In genomic region chr11:123490527-123490926, GRCh38 we compare ENCODE assay signal across 18 cellular contexts.
DNase-seq lines count a peak whose midpoint lies in the region; FAIRE-seq and TF ChIP-seq lines count a peak whose summit lies in the region.
"Had no signal": no experiment of that assay in that cellular context is flagged by ENCODE, and none has a peak within 500 bp of the region (broad histone marks: within the 10 kb centered on the region; RNA-seq: fewer than 3 reads in every experiment).

No MANE protein-coding gene starts in this region.

- H3K36me3 ChIP-seq in BE2C = no peaks in the 10 kb centered on the region
- no peaks in the 10 kb centered on the region; a peak in 1 of 8 replicates for H3K36me3 ChIP-seq in H1 (ENCODE audit: control insufficient read depth in 2 of 4, insufficient read depth in 4 of 4, low read length in 3 of 4)
- H3K36me3 ChIP-seq in vagina = no peaks in the 10 kb centered on the region

- H3K27me3 ChIP-seq in BE2C (no peaks in the 10 kb centered on the region), H1 (replicated peaks in 1 of 4; ENCODE audit: control insufficient read depth in 3 of 4, extremely low read depth in 1 of 4, insufficient read depth in 3 of 4, low read length in 3 of 4) (no peaks in the 10 kb centered on the region), vagina (no peaks in the 10 kb centered on the region)

- H4K8ac ChIP-seq in H1 (ENCODE audit: extremely low read depth, insufficient read depth, low read length) = no peak overlapping the region

- CTCF ChIA-PET in H1 (lab: Charles Lee; ENCODE audit: partially characterized antibody) = interaction anchor here (0.6 to 4.4 kb wide), 13 partner anchors 9 to 327 kb away, joined by 3 to 14 read pairs (median 4); no protein-coding TSS in a partner anchor

- H4K20me1 ChIP-seq in H1 (replicated peaks in 1 of 2; ENCODE audit: control insufficient read depth in 1 of 2, insufficient read depth in 2 of 2, low read length in 2 of 2) = no peaks in the 10 kb centered on the region

- H2AFZ ChIP-seq in H1 (ENCODE audit: low read length) = no peak overlapping the region
- H2AFZ ChIP-seq: GM23248 had no signal

- H4K91ac ChIP-seq in H1 (replicated peaks; ENCODE audit: insufficient read length, low read length) = no peak overlapping the region

- peak overlapping the region; percentile 82; the same call in 1 of the 2 replicates for H2AK5ac ChIP-seq in H1 (ENCODE audit: low read depth, low read length)

- no peak overlapping the region for H3K9ac ChIP-seq in H1 (replicated peaks in 1 of 4; ENCODE audit: extremely low read depth in 1 of 4, low read depth in 3 of 4, low read length in 3 of 4)
- H3K9ac ChIP-seq: GM23248 had no signal

- intact Hi-C loops in vagina (cut with DNase I) = loop anchor here (5.0 kb wide), 1 partner anchor 458 kb away; no protein-coding TSS in a partner anchor

- peak; percentile 23 to 32; a peak in 2 of 4 replicates for TF ChIP-seq RAD21 in H1 (IDR thresholded peaks at IDR 0.05 in 1 of 2, conservative IDR thresholded peaks at IDR 0.05 in 1 of 2; ENCODE audit: low read depth in 2 of 2, low read length in 2 of 2)

- H3K4me1 ChIP-seq in BE2C = no peaks in the 10 kb centered on the region
- peaks cover 7 to 21% (median 16%) of the 10 kb centered on the region in 4 experiments for H3K4me1 ChIP-seq in H1 (replicated peaks in 1 of 4; ENCODE audit: control insufficient read depth in 3 of 4, insufficient read depth in 4 of 4, low read length in 3 of 4)
- no peaks in the 10 kb centered on the region for H3K4me1 ChIP-seq in vagina

- H2BK12ac ChIP-seq in H1 (ENCODE audit: low read depth, low read length) = no peak overlapping the region

- H3K14ac ChIP-seq in H1 (ENCODE audit: insufficient read length) = no peak overlapping the region

- H3K9me3 ChIP-seq in BE2C (no peaks in the 10 kb centered on the region), H1 (ENCODE audit: insufficient read depth in 2 of 2, low read depth in 1 of 2, low read length in 1 of 2) (no peaks in the 10 kb centered on the region), vagina (no peaks in the 10 kb centered on the region)

- TF ChIP-seq CTCF in BE2C (IDR thresholded peaks at IDR 0.05; ENCODE audit: low read depth, low read length) (peak; percentile 14; the same call in 1 of the 2 replicates), NB4 (IDR thresholded peaks at IDR 0.05; ENCODE audit: low read depth, low read length) (peak; percentile 15), H1 (IDR thresholded peaks at IDR 0.05; ENCODE audit: control extremely low read depth in 1 of 3, insufficient read depth in 1 of 3, low read depth in 1 of 3, low read length in 3 of 3) (peak in 2 of 3 experiments; percentile 23 to 40; a peak in 3 of 4 replicates), vagina (IDR thresholded peaks at IDR 0.05) (no peak)

- no peak for DNase-seq in BE2C
- no peak for DNase-seq in GM12892 (ENCODE audit: insufficient read length)
- no peak for DNase-seq in NB4 (ENCODE audit: low read depth)
- no peak for DNase-seq in H1 (ENCODE audit: low read depth in 1 of 2, low spot score in 2 of 2)
- no peak for DNase-seq in vagina (ENCODE audit: extremely low spot score in 2 of 2)
- no peak for DNase-seq in UCSD-AML1 (lab: John Stamatoyannopoulos, UW; ENCODE audit: unreplicated experiment)
- no peak for DNase-seq in inferior parietal cortex (ENCODE audit: extremely low spot score)
- DNase-seq in HCEC 1CT = no peak
- DNase-seq: AML-193; CD4-positive, CD25-positive, alpha-beta regulatory T cell; DMS79 treated with DMSO at 0.1 percent for 48 hours; GM23248; NCI-H1417; NCI-H1930; NCI-H2171; NCI-H446 treated with DMSO at 0.1 percent for 48 hours; NCI-H82 had no signal

- FAIRE-seq in GM12892 (lab: Jason Lieb, UNC) (peak; percentile 38), H1 (lab: Jason Lieb, UNC) (no peak)
- FAIRE-seq: A204.1 had no signal

- no peak overlapping the region for H3K18ac ChIP-seq in H1 (ENCODE audit: extremely low read depth, low read length)

- no peak overlapping the region for H3K4me2 ChIP-seq in H1 (ENCODE audit: insufficient read depth in 1 of 2, low read depth in 2 of 2, low read length in 2 of 2)

- no peak overlapping the region for H3K23ac ChIP-seq in H1 (ENCODE audit: insufficient read length)

- TF ChIP-seq EP300 in H1 (IDR thresholded peaks at IDR 0.05; ENCODE audit: borderline replicate concordance in 1 of 2, low read depth in 2 of 2, low read length in 2 of 2) = no peak

- 85% methylated on average over 2 of the region's 2 CpGs; no CpG with 5 or more reads in 1 of the 2 experiments for WGBS in H1 (ENCODE audit: extremely low coverage in 1 of 2, insufficient coverage in 1 of 2, insufficient read length in 1 of 2, insufficient replicate concordance in 2 of 2, low coverage in 1 of 2, low lambda C conversion rate in 2 of 2, missing lambda C conversion rate in 1 of 2), 2 experiments

- POLR2A ChIA-PET in H1 (lab: Charles Lee; ENCODE audit: partially characterized antibody) = no interaction called here

- no peak overlapping the region for H3K4ac ChIP-seq in H1 (replicated peaks; ENCODE audit: insufficient read length, low read depth, low read length)

- no peak overlapping the region for H2BK120ac ChIP-seq in H1 (replicated peaks; ENCODE audit: low read depth, low read length)

- no peaks in the 10 kb centered on the region for H3K79me1 ChIP-seq in H1 (ENCODE audit: low read depth, low read length)

- TF ChIP-seq POLR2A in GM12892 (IDR thresholded peaks at IDR 0.05; ENCODE audit: low read depth, low read length) = no peak
- no peak for TF ChIP-seq POLR2A in NB4 (IDR thresholded peaks at IDR 0.05; ENCODE audit: extremely low read depth, insufficient read length)
- TF ChIP-seq POLR2A in H1 (IDR thresholded peaks at IDR 0.05; ENCODE audit: control extremely low read depth in 1 of 2, low read depth in 2 of 2, low read length in 2 of 2) = no peak
- no peak for TF ChIP-seq POLR2A in vagina (IDR thresholded peaks at IDR 0.05)

- peak overlapping the region; percentile 66; the same call in 1 of the 2 replicates for H2BK20ac ChIP-seq in H1 (ENCODE audit: low read length)

- no peak overlapping the region for H4K5ac ChIP-seq in H1 (ENCODE audit: insufficient read length, low read depth, low read length)

- no peaks in the 10 kb centered on the region for H3K79me2 ChIP-seq in H1 (ENCODE audit: control insufficient read depth in 1 of 2, insufficient read depth in 2 of 2, low read length in 2 of 2)

- H3K23me2 ChIP-seq in H1 (ENCODE audit: low read depth, low read length) = no peaks in the 10 kb centered on the region

- H2BK5ac ChIP-seq in H1 (ENCODE audit: low read depth, low read length) = no peak overlapping the region

- no peak overlapping the region for H3K27ac ChIP-seq in H1 (ENCODE audit: low read depth, low read length)
- no peak overlapping the region for H3K27ac ChIP-seq in vagina
- H3K27ac ChIP-seq: GM23248 had no signal

- no peak overlapping the region for H3K56ac ChIP-seq in H1 (replicated peaks; ENCODE audit: insufficient read length, low read depth, low read length)

- no peak overlapping the region for H2BK15ac ChIP-seq in H1 (ENCODE audit: low read length)

- no peak overlapping the region for H3K4me3 ChIP-seq in BE2C (ENCODE audit: low read depth, low read length)
- H3K4me3 ChIP-seq in NB4 (ENCODE audit: low read depth, low read length) = no peak overlapping the region
- no peak overlapping the region for H3K4me3 ChIP-seq in H1 (ENCODE audit: extremely low read depth in 1 of 4, insufficient read depth in 2 of 4, low read depth in 3 of 4, low read length in 4 of 4)
- no peak overlapping the region for H3K4me3 ChIP-seq in vagina
- H3K4me3 ChIP-seq: GM23248 had no signal

TF ChIP-seq in H1, 55 proteins besides CTCF, POLR2A, EP300 and RAD21:
- TF ChIP-seq SP1 (IDR thresholded peaks at IDR 0.05; ENCODE audit: low read depth, low read length) = no peak

Comparison
In these comparisons a context has a peak if more than half of its experiments do, and no peak if none do; other contexts are left out.
1. CTCF ChIP-seq: peak in BE2C (single experiment), NB4 (single experiment) and H1 (2 of 3); none in vagina (0 of 3).